Comparison of ENCODE assay signal across 14 cellular contexts in the genomic region with DNA sequence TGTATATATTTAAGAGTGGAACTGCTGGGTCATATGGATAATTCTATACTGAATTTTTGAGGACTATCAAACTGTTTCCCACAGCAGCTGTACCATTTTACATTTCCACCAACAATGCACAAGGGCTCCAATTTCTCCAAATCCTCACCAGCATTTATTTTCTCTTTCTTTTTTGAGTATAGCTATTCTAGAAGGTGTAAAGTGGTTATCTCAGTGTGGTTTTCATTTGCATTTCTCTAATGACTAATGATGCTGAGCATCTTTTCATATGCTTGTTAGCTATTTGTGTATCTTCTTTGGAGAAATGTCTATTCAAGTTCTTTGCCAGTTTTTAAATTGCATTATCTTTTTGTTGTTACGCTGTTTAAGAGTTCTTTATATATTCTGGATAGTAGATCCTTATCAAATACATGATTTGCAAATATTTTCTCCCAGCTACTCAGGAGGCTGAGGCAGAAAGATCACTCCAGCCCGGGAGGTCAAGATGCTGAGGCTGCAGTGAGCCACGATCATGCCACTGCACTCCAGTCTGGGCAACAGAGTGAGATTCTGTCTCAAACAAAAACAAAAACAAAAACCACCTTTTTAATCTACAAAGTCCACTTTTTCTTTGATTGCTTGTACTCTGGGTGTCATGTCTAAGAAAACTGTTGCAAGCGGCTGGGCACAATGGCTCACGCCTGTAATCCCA. TPM values are rescaled to one million over a fixed set of nuclear protein-coding genes. Genes with fewer than 3 reads are reported as not detected.
DNase-seq lines count a peak whose midpoint lies in the region; ATAC-seq and TF ChIP-seq lines count a peak whose summit lies in the region.
"Had no signal": no experiment of that assay in that cellular context is flagged by ENCODE, and none has a peak within 500 bp of the region (broad histone marks: within the 10 kb centered on the region; RNA-seq: fewer than 3 reads in every experiment).

No MANE protein-coding gene starts in this region.

- H3K36me3 ChIP-seq in gastroesophageal sphincter = peaks cover 0 to 76% of the 10 kb centered on the region in 2 donors

- no peak for DNase-seq in activated T-helper 1 cell treated with anti-CD3 and anti-CD28 coated beads, Interleukin-12 subunit alpha, Interleukin-12 subunit beta, Interleukin-2, Interleukin-4 antibody, amounts not matched to agents 30 ng/mL and 10 ng/mL and 1 ng/mL, durations not matched to agents 14 hours and 24 hours and 36 hours (ENCODE audit: low spot score)
- DNase-seq in NCI-H2107 treated with DMSO at 0.1 percent for 48 hours (lab: John Stamatoyannopoulos, UW; ENCODE audit: unreplicated experiment) (no peak), G401 (ENCODE audit: low spot score) (no peak), foreskin melanocyte (no peak)
- DNase-seq: activated CD8-positive, alpha-beta memory T cell treated with anti-CD3 and anti-CD28 coated beads for 24 hours; NCI-H2227 treated with DMSO at 0.1 percent for 48 hours; stomach had no signal

- H3K27me3 Mint-ChIP-seq in activated T-helper 1 cell treated with anti-CD3 and anti-CD28 coated beads, Interleukin-12 subunit alpha, Interleukin-12 subunit beta, Interleukin-2, Interleukin-4 antibody, amounts not matched to agents 30 ng/mL and 10 ng/mL and 1 ng/mL, durations not matched to agents 14 hours and 24 hours and 36 hours (ENCODE audit: insufficient read depth) = no peaks in the 10 kb centered on the region
- H3K27me3 Mint-ChIP-seq: brain had no signal

- TF ChIP-seq POLR2A in gastroesophageal sphincter (IDR thresholded peaks at IDR 0.05) = no peak

- ATAC-seq in GM18868 (IDR thresholded peaks at IDR 0.05; ENCODE audit: unreplicated experiment) = peak; percentile 64
- peak; percentile 95 for ATAC-seq in GM21423 (IDR thresholded peaks at IDR 0.05; ENCODE audit: unreplicated experiment)
- peak; percentile 79 for ATAC-seq in HG03064 (IDR thresholded peaks at IDR 0.05; ENCODE audit: low read depth, unreplicated experiment)
- no peak for ATAC-seq in gastroesophageal sphincter
- ATAC-seq: HepG2 had no signal

- peaks cover 44% of the 10 kb centered on the region for H3K36me3 Mint-ChIP-seq in activated T-helper 1 cell treated with anti-CD3 and anti-CD28 coated beads, Interleukin-12 subunit alpha, Interleukin-12 subunit beta, Interleukin-2, Interleukin-4 antibody, amounts not matched to agents 30 ng/mL and 10 ng/mL and 1 ng/mL, durations not matched to agents 14 hours and 24 hours and 36 hours (ENCODE audit: low read depth)

- H3K27ac Mint-ChIP-seq in activated T-helper 1 cell treated with anti-CD3 and anti-CD28 coated beads, Interleukin-12 subunit alpha, Interleukin-12 subunit beta, Interleukin-2, Interleukin-4 antibody, amounts not matched to agents 30 ng/mL and 10 ng/mL and 1 ng/mL, durations not matched to agents 14 hours and 24 hours and 36 hours = peak overlapping the region; percentile 21
- H3K27ac Mint-ChIP-seq: brain had no signal

- no peaks in the 10 kb centered on the region for H3K9me3 Mint-ChIP-seq in activated T-helper 1 cell treated with anti-CD3 and anti-CD28 coated beads, Interleukin-12 subunit alpha, Interleukin-12 subunit beta, Interleukin-2, Interleukin-4 antibody, amounts not matched to agents 30 ng/mL and 10 ng/mL and 1 ng/mL, durations not matched to agents 14 hours and 24 hours and 36 hours

- in situ Hi-C loops in G401 (cut with HindIII; ENCODE audit: low sequenced_read_pairs) = no loop called here

- H3K27ac ChIP-seq in gastroesophageal sphincter = no peak overlapping the region
- H3K27ac ChIP-seq: SK-N-MC, stomach had no signal

- H3K4me1 Mint-ChIP-seq in activated T-helper 1 cell treated with anti-CD3 and anti-CD28 coated beads, Interleukin-12 subunit alpha, Interleukin-12 subunit beta, Interleukin-2, Interleukin-4 antibody, amounts not matched to agents 30 ng/mL and 10 ng/mL and 1 ng/mL, durations not matched to agents 14 hours and 24 hours and 36 hours (ENCODE audit: low read depth) = peaks cover 50% of the 10 kb centered on the region

- 97 to 100% methylated on average over 2 to 4 of the region's 5 CpGs for WGBS in gastroesophageal sphincter (ENCODE audit: low coverage in 1 of 2), 2 donors

- intact Hi-C loops in activated T-helper 1 cell treated with anti-CD3 and anti-CD28 coated beads, Interleukin-12 subunit alpha, Interleukin-12 subunit beta, Interleukin-2, Interleukin-4 antibody, amounts not matched to agents 30 ng/mL and 10 ng/mL and 1 ng/mL, durations not matched to agents 14 hours and 24 hours and 36 hours (cut with micrococcal nuclease) = loop anchor here (2.0 kb wide), 1 partner anchor 17 kb away; no protein-coding TSS in a partner anchor

- H3K4me3 ChIP-seq in gastroesophageal sphincter = no peak overlapping the region
- H3K4me3 ChIP-seq: SK-N-MC, stomach had no signal

- no peaks in the 10 kb centered on the region for H3K27me3 ChIP-seq in gastroesophageal sphincter
- H3K27me3 ChIP-seq: stomach had no signal

- H3K4me3 Mint-ChIP-seq in activated T-helper 1 cell treated with anti-CD3 and anti-CD28 coated beads, Interleukin-12 subunit alpha, Interleukin-12 subunit beta, Interleukin-2, Interleukin-4 antibody, amounts not matched to agents 30 ng/mL and 10 ng/mL and 1 ng/mL, durations not matched to agents 14 hours and 24 hours and 36 hours = no peak overlapping the region
- H3K4me3 Mint-ChIP-seq: brain had no signal

- no peaks in the 10 kb centered on the region for H3K9me3 ChIP-seq in gastroesophageal sphincter
- H3K9me3 ChIP-seq: stomach had no signal

- peaks cover 0 to 4% (median 0%) of the 10 kb centered on the region in 3 donors for H3K4me1 ChIP-seq in gastroesophageal sphincter

- TF ChIP-seq EP300 in gastroesophageal sphincter (IDR thresholded peaks at IDR 0.05) = no peak

- no peak for TF ChIP-seq CTCF in gastroesophageal sphincter (IDR thresholded peaks at IDR 0.05)

RNA-seq across cellular contexts. Expression of gene GTF2A1, which starts 32.8 kb away (rescaled TPM):
- 41.0 and 42.7 TPM in 2 replicates for total RNA-seq in activated T-helper 1 cell treated with anti-CD3 and anti-CD28 coated beads, Interleukin-12 subunit alpha, Interleukin-12 subunit beta, Interleukin-2, Interleukin-4 antibody, amounts not matched to agents 30 ng/mL and 10 ng/mL and 1 ng/mL, durations not matched to agents 14 hours and 24 hours and 36 hours
- 20.8 and 31.3 TPM in 2 replicates for total RNA-seq in G401 (2014; rRNA removed; shearing (Covaris generic))
- total RNA-seq in gastroesophageal sphincter = 10 to 100 TPM; 28.0 to 40.0 (median 30.5) TPM
